Comparison of ENCODE assay signal across 25 cellular contexts in genomic region chr22:21991309-21991596, GRCh38.
"Had no signal": no experiment of that assay in that cellular context is flagged by ENCODE, and none has a peak within 500 bp of the region (broad histone marks: within the 10 kb centered on the region; RNA-seq: fewer than 3 reads in every experiment).

No MANE protein-coding gene starts in this region.

- H3K27ac ChIP-seq: dorsolateral prefrontal cortex, epithelial cell of prostate, gastrocnemius medialis, left lung, lower lobe of right lung, psoas muscle, skin epidermis, thoracic aorta, tibial nerve, upper lobe of left lung, uterus had no signal

- ATAC-seq: gastrocnemius medialis; left cardiac atrium; left lung; psoas muscle; stimulated activated naive B cell treated with anti-CD40 and anti-IgM and Interleukin-4, amounts not matched to agents 10 μg/mL and 1 μg/mL and 100 μg/mL, for 72 hours had no signal

- H3K9me3 Mint-ChIP-seq: endodermal cell; naive B cell; natural killer cell treated with Interleukin-12 subunit alpha and Interleukin-12 subunit beta and Interleukin-15 and Interleukin-18, amount 100 ng/mL, for 72 hours; neural crest cell; stimulated activated naive B cell treated with anti-CD40 and anti-IgM and Interleukin-4, amounts not matched to agents 10 μg/mL and 1 μg/mL and 100 μg/mL, for 72 hours; stimulated activated naive CD8-positive, alpha-beta T cell treated with anti-CD3 and anti-CD28 coated beads, Interleukin-15, Interleukin-2, amounts not matched to agents 100 ng/mL and 50 ng/mL, for 24 hours had no signal

- H3K36me3 Mint-ChIP-seq: naive B cell; natural killer cell treated with Interleukin-12 subunit alpha and Interleukin-12 subunit beta and Interleukin-15 and Interleukin-18, amount 100 ng/mL, for 72 hours; stimulated activated naive B cell treated with anti-CD40 and anti-IgM and Interleukin-4, amounts not matched to agents 10 μg/mL and 1 μg/mL and 100 μg/mL, for 72 hours had no signal

- H3K27ac Mint-ChIP-seq: endodermal cell; natural killer cell treated with Interleukin-12 subunit alpha and Interleukin-12 subunit beta and Interleukin-15 and Interleukin-18, amount 100 ng/mL, for 72 hours; stimulated activated naive B cell treated with anti-CD40 and anti-IgM and Interleukin-4, amounts not matched to agents 10 μg/mL and 1 μg/mL and 100 μg/mL, for 72 hours; stimulated activated naive CD8-positive, alpha-beta T cell treated with anti-CD3 and anti-CD28 coated beads, Interleukin-15, Interleukin-2, amounts not matched to agents 100 ng/mL and 50 ng/mL, for 24 hours had no signal

- DNase-seq: cerebellar nuclear complex; dorsolateral prefrontal cortex; effector CD4-positive, alpha-beta T cell; endodermal cell; foreskin fibroblast; gastrocnemius medialis; head of caudate nucleus; left cardiac atrium; left lung; lower lobe of right lung; naive B cell; psoas muscle; right cardiac atrium; stimulated activated CD4-positive, alpha-beta T cell treated with anti-CD3 and anti-CD28 coated beads, Interleukin-15, amount 100 ng/mL, for 24 hours; stimulated activated CD4-positive, alpha-beta T cell treated with anti-CD3 and anti-CD28 coated beads, Interleukin-2, amount 100 ng/mL, for 48 hours; stimulated activated naive B cell treated with anti-CD40 and anti-IgM and Interleukin-4, amounts not matched to agents 10 μg/mL and 1 μg/mL and 100 μg/mL, for 72 hours; uterus had no signal

- H3K4me1 ChIP-seq: gastrocnemius medialis, left lung, lower lobe of right lung, psoas muscle, tibial nerve, upper lobe of left lung, uterus had no signal

- H3K9me3 ChIP-seq: gastrocnemius medialis, left lung, lower lobe of right lung, psoas muscle, thoracic aorta, tibial nerve, upper lobe of left lung, uterus had no signal

- H3K4me3 ChIP-seq: dorsolateral prefrontal cortex, gastrocnemius medialis, left lung, lower lobe of right lung, psoas muscle, skin epidermis, thoracic aorta, tibial nerve, upper lobe of left lung, uterus had no signal

- H3K27me3 Mint-ChIP-seq: naive B cell; stimulated activated naive B cell treated with anti-CD40 and anti-IgM and Interleukin-4, amounts not matched to agents 10 μg/mL and 1 μg/mL and 100 μg/mL, for 72 hours; stimulated activated naive CD8-positive, alpha-beta T cell treated with anti-CD3 and anti-CD28 coated beads, Interleukin-15, Interleukin-2, amounts not matched to agents 100 ng/mL and 50 ng/mL, for 24 hours had no signal

- H3K27me3 ChIP-seq: gastrocnemius medialis, left lung, tibial nerve, upper lobe of left lung, uterus had no signal

- H3K4me3 Mint-ChIP-seq: endodermal cell; natural killer cell treated with Interleukin-12 subunit alpha and Interleukin-12 subunit beta and Interleukin-15 and Interleukin-18, amount 100 ng/mL, for 72 hours; neural crest cell; stimulated activated naive B cell treated with anti-CD40 and anti-IgM and Interleukin-4, amounts not matched to agents 10 μg/mL and 1 μg/mL and 100 μg/mL, for 72 hours; stimulated activated naive CD8-positive, alpha-beta T cell treated with anti-CD3 and anti-CD28 coated beads, Interleukin-15, Interleukin-2, amounts not matched to agents 100 ng/mL and 50 ng/mL, for 24 hours had no signal

- H3K4me1 Mint-ChIP-seq: endodermal cell; neural crest cell; stimulated activated naive B cell treated with anti-CD40 and anti-IgM and Interleukin-4, amounts not matched to agents 10 μg/mL and 1 μg/mL and 100 μg/mL, for 72 hours had no signal

- H3K36me3 ChIP-seq: gastrocnemius medialis, left lung, lower lobe of right lung, thoracic aorta, tibial nerve, upper lobe of left lung, uterus had no signal
